Comparison of ENCODE assay signal across 8 cellular contexts in genomic region chr12:56300644-56301464, GRCh38. TPM values are rescaled to one million over a fixed set of nuclear protein-coding genes. Genes with fewer than 3 reads are reported as not detected.
DNase-seq lines count a peak whose midpoint lies in the region; ATAC-seq and TF ChIP-seq lines count a peak whose summit lies in the region.

No MANE protein-coding gene starts in this region.

- BruUV-seq in PC-3 (replicated peaks; lab: Mats Ljungman, UMichigan): TSS peak; percentile 70

- no peaks in the 10 kb centered on the region for H3K27me3 Mint-ChIP-seq in natural killer cell (ENCODE audit: low read depth in 2 of 2)

- no peaks in the 10 kb centered on the region for H3K36me3 Mint-ChIP-seq in natural killer cell

- H3K9me3 ChIP-seq in PC-3 (ENCODE audit: low read length) (no peaks in the 10 kb centered on the region), endocrine pancreas (ENCODE audit: control insufficient read depth, low read length) (no peaks in the 10 kb centered on the region)

- no peaks in the 10 kb centered on the region for H3K9me2 ChIP-seq in PC-3 (replicated peaks; ENCODE audit: low read length)

- H3F3A ChIP-seq in PC-3 (ENCODE audit: low read length, unreplicated experiment): no peaks in the 10 kb centered on the region

- H3K36me3 ChIP-seq in GM06990 (ENCODE audit: control insufficient read depth, insufficient read depth, low read length) (no peaks in the 10 kb centered on the region; the same call in 1 of the 2 replicates), PC-3 (ENCODE audit: low read depth, low read length) (peaks cover 18% of the 10 kb centered on the region), endocrine pancreas (ENCODE audit: control insufficient read depth, insufficient read depth, low read length) (no peaks in the 10 kb centered on the region)

- ATAC-seq in PC-3: peak; percentile 1; the same call in 1 of the 2 replicates
- no peak for ATAC-seq in natural killer cell
- no peak for ATAC-seq in HG02763 (IDR thresholded peaks at IDR 0.05; ENCODE audit: unreplicated experiment)
- ATAC-seq in GM18498 (IDR thresholded peaks at IDR 0.05; ENCODE audit: unreplicated experiment): no peak

- POLR2A ChIA-PET in PC-3 (lab: Charles Lee; ENCODE audit: unreplicated experiment): interaction anchor here (0.6 kb wide), 1 partner anchor 197 kb away, joined by 6 read pairs; the partner anchor contains the start of gene PA2G4

- intact Hi-C loops in PC-3 (cut with micrococcal nuclease): no loop called here
- intact Hi-C loops in natural killer cell (cut with micrococcal nuclease): loop anchor here (1.0 to 2.0 kb wide), 4 partner anchors 15 to 182 kb away; partner anchors contain the start of genes COQ10A and ZC3H10

- no peak for DNase-seq in GM06990 (ENCODE audit: extremely low read depth, insufficient read length)
- DNase-seq in PC-3: no peak
- DNase-seq in natural killer cell: no peak
- no peak for DNase-seq in NCI-H524 (lab: John Stamatoyannopoulos, UW)
- DNase-seq in activated CD4-positive, alpha-beta T cell treated with anti-CD3 and anti-CD28 coated beads, Interleukin-2, amount 50 U/mL, for 4 hours: no peak

- no peak for TF ChIP-seq CTCF in GM06990 (IDR thresholded peaks at IDR 0.05; ENCODE audit: insufficient read depth, low read length, poor library complexity, severe bottlenecking)
- TF ChIP-seq CTCF in PC-3 (conservative IDR thresholded peaks at IDR 0.05; ENCODE audit: low read depth, low read length): no peak
- TF ChIP-seq CTCF in natural killer cell (IDR thresholded peaks at IDR 0.05): no peak

- H3K9ac ChIP-seq in PC-3 (ENCODE audit: low read length) (peak overlapping the region; percentile 89), endocrine pancreas (ENCODE audit: control insufficient read depth, insufficient read depth, low read length) (peak overlapping the region; percentile 67)

- H3K4me1 ChIP-seq in PC-3 (ENCODE audit: insufficient read depth, low read length) (peaks cover 39% of the 10 kb centered on the region), endocrine pancreas (ENCODE audit: control insufficient read depth, insufficient read depth, low read length) (no peaks in the 10 kb centered on the region)

- H3K9me3 Mint-ChIP-seq in natural killer cell: no peaks in the 10 kb centered on the region

- peaks cover 55 to 56% of the 10 kb centered on the region in 2 donors for H3K4me1 Mint-ChIP-seq in natural killer cell

- peak overlapping the region; percentile 86 for H3K4me2 ChIP-seq in PC-3 (ENCODE audit: low read length)

- CTCF ChIA-PET in PC-3 (lab: Charles Lee): no interaction called here

- H3K27me3 ChIP-seq in GM06990 (replicated peaks; ENCODE audit: control insufficient read depth, insufficient read depth, low read length): no peaks in the 10 kb centered on the region
- no peaks in the 10 kb centered on the region for H3K27me3 ChIP-seq in PC-3 (ENCODE audit: low read length)
- no peaks in the 10 kb centered on the region for H3K27me3 ChIP-seq in endocrine pancreas (ENCODE audit: control insufficient read depth, insufficient read depth, low read length)

- H3K27ac Mint-ChIP-seq in natural killer cell: peak overlapping the region; percentile 97 to 98

- H2AFZ ChIP-seq in PC-3 (ENCODE audit: low read length): peak overlapping the region; percentile 87

- H3K79me2 ChIP-seq in PC-3 (ENCODE audit: low read length): peaks cover 42% of the 10 kb centered on the region

- H3K27ac ChIP-seq in PC-3 (ENCODE audit: low read length): peak overlapping the region; percentile 56

- peak overlapping the region; percentile 93 for H3K4me3 Mint-ChIP-seq in natural killer cell

- peaks cover 23% of the 10 kb centered on the region; the same call in 1 of the 2 replicates for H4K20me1 ChIP-seq in PC-3 (ENCODE audit: low read length)

- H3K4me3 ChIP-seq in GM06990 (replicated peaks; ENCODE audit: low read depth, low read length) (peak overlapping the region; percentile 65), PC-3 (ENCODE audit: low read length) (peak overlapping the region; percentile 96), endocrine pancreas (ENCODE audit: control insufficient read depth, insufficient read depth, low read length) (peak overlapping the region; percentile 87)

RNA-seq across cellular contexts. Expression of gene CS, which starts 0.7 kb away (rescaled TPM):
- total RNA-seq in PC-3 (2014; rRNA removed) (182 and 199 TPM in 2 replicates), natural killer cell (100 to 1,000 TPM; 185 to 190 (median 188) TPM)

RNA-seq across cellular contexts. Expression of gene CNPY2, which starts 14.9 kb away (rescaled TPM):
- total RNA-seq in PC-3 (2014; rRNA removed) (109 and 162 TPM in 2 replicates), natural killer cell (10 to 100 TPM; 50.4 to 64.3 (median 60.8) TPM)

RNA-seq across cellular contexts. Expression of gene PAN2, which starts 32.9 kb away (rescaled TPM):
- total RNA-seq in PC-3 (2014; rRNA removed) (15.3 and 27.1 TPM in 2 replicates), natural killer cell (100 to 1,000 TPM in 1 of 3 donors, 10 to 100 TPM in 2; 86.2 to 117 (median 95.7) TPM)

RNA-seq across cellular contexts. Expression of gene COQ10A, which starts 34.1 kb away (rescaled TPM):
- 9.2 and 9.8 TPM in 2 replicates for total RNA-seq in PC-3 (2014; rRNA removed)
- total RNA-seq in natural killer cell: 10 to 100 TPM; 27.2 to 37.9 (median 30.2) TPM

RNA-seq across cellular contexts. Expression of gene IL23A, which starts 37.8 kb away (rescaled TPM):
- 17.5 and 18.2 TPM in 2 replicates for total RNA-seq in PC-3 (2014; rRNA removed)
- total RNA-seq in natural killer cell: 1 to 10 TPM; 1.8 to 2.7 (median 2.2) TPM
